ENCODE assay signal across 1 cellular context in the genomic region with DNA sequence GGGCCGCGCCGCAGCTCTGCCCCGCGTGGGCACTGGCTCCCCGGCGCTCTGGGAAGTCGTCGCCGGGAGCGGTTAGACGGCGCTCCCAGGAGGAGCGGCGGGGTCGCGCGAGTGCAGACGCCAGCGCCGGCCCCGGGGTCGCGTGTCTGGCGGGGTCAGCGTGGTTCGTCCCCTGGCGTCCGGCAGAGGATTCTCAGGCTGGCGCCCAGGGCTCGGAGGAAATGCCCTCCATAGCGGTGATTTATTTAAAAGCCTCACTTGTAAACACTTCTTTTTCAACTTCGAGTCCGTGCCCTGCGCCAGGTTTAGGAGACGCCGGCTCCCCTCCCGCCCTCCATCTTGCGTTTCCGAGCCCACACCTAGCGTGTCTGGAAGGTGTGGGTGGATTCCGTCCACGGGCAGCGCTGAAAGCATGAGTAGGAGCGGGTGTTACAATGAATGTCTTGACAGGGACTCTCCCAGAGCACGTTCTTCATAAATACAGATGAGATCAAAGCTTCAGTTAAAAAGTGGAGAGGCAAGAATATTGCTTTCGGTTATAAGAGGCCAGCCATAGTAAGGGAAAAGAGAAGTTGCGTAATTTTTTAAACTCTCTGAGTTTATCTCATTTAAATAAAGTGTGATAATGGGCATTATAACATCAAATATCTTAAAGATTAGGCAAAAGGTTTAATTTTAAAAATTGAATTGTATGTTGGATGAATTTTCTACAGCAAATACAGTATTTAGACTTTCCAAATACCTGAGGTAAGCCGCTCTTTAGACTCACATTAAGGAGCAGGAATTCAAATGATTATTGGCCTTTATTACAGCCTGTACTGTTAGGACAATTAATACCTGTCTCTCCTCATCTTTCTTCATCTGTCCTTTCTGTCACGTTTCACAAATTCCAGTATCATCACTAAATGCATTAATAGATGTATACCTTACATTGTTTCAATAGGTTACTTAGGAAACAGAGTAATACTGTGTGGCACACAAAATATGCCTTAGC.
TF ChIP-seq lines count a peak whose summit lies in the region.

No MANE protein-coding gene starts in this region.

TF ChIP-seq in K562, 482 proteins besides CTCF, POLR2A, EP300 and RAD21 (continued from another document and continues in another):
- TF ChIP-seq MXD1 (CRISPR knock-in tag; IDR thresholded peaks at IDR 0.05; ENCODE audit: borderline replicate concordance, poor library complexity, severe bottlenecking), result no peak
- TF ChIP-seq DACH1 (IDR thresholded peaks at IDR 0.05; ENCODE audit: partially characterized antibody), result no peak
- no peak for TF ChIP-seq CHD4 (IDR thresholded peaks at IDR 0.05; ENCODE audit: insufficient read depth, insufficient replicate concordance, low read depth, low read length, poor library complexity, severe bottlenecking)
- TF ChIP-seq HDAC1 (IDR thresholded peaks at IDR 0.05), result peak in 1 of 2 experiments; percentile 58; a peak in 1 of 4 replicates
- no peak for TF ChIP-seq KHSRP (IDR thresholded peaks at IDR 0.05)
- TF ChIP-seq ZNF592 (IDR thresholded peaks at IDR 0.05), result no peak
- no peak for TF ChIP-seq ZNF398 (CRISPR knock-in tag; IDR thresholded peaks at IDR 0.05)
- TF ChIP-seq, protein P1, sequence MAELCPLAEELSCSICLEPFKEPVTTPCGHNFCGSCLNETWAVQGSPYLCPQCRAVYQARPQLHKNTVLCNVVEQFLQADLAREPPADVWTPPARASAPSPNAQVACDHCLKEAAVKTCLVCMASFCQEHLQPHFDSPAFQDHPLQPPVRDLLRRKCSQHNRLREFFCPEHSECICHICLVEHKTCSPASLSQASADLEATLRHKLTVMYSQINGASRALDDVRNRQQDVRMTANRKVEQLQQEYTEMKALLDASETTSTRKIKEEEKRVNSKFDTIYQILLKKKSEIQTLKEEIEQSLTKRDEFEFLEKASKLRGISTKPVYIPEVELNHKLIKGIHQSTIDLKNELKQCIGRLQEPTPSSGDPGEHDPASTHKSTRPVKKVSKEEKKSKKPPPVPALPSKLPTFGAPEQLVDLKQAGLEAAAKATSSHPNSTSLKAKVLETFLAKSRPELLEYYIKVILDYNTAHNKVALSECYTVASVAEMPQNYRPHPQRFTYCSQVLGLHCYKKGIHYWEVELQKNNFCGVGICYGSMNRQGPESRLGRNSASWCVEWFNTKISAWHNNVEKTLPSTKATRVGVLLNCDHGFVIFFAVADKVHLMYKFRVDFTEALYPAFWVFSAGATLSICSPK (IDR thresholded peaks at IDR 0.05; ENCODE audit: borderline replicate concordance), result no peak
- no peak for TF ChIP-seq CBFA2T2 (conservative IDR thresholded peaks at IDR 0.05)
- TF ChIP-seq FOXA1 (IDR thresholded peaks at IDR 0.05; ENCODE audit: borderline replicate concordance), result no peak
- TF ChIP-seq ZNF277 (CRISPR knock-in tag; IDR thresholded peaks at IDR 0.05; ENCODE audit: borderline replicate concordance), result no peak
- TF ChIP-seq NUFIP1 (IDR thresholded peaks at IDR 0.05; ENCODE audit: partially characterized antibody), result no peak
- no peak for TF ChIP-seq ATF1 (CRISPR knock-in tag; IDR thresholded peaks at IDR 0.05)
- peak; percentile 31; the same call in 1 of the 2 replicates for TF ChIP-seq ATF1 (tag; IDR thresholded peaks at IDR 0.05)
- TF ChIP-seq RNF2 (IDR thresholded peaks at IDR 0.05), result no peak
- no peak for TF ChIP-seq SP1 (CRISPR knock-in tag; IDR thresholded peaks at IDR 0.05)
- TF ChIP-seq, protein P2, sequence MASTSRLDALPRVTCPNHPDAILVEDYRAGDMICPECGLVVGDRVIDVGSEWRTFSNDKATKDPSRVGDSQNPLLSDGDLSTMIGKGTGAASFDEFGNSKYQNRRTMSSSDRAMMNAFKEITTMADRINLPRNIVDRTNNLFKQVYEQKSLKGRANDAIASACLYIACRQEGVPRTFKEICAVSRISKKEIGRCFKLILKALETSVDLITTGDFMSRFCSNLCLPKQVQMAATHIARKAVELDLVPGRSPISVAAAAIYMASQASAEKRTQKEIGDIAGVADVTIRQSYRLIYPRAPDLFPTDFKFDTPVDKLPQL (IDR thresholded peaks at IDR 0.05; ENCODE audit: extremely low read depth, insufficient read length), result no peak
- TF ChIP-seq STAT5B (CRISPR knock-in tag; IDR thresholded peaks at IDR 0.05), result no peak
- TF ChIP-seq PHTF2 (CRISPR knock-in tag; IDR thresholded peaks at IDR 0.05), result no peak
- peak; percentile 37 to 41 for TF ChIP-seq E2F6 (IDR thresholded peaks at IDR 0.05; ENCODE audit: borderline replicate concordance in 1 of 2, extremely low read depth in 1 of 2, insufficient read depth in 1 of 2, insufficient read length in 1 of 2, low read depth in 1 of 2, low read length in 1 of 2, poor library complexity in 1 of 2, severe bottlenecking in 1 of 2)
- TF ChIP-seq ZNF655 (CRISPR knock-in tag; IDR thresholded peaks at IDR 0.05), result no peak
- TF ChIP-seq, protein P3, sequence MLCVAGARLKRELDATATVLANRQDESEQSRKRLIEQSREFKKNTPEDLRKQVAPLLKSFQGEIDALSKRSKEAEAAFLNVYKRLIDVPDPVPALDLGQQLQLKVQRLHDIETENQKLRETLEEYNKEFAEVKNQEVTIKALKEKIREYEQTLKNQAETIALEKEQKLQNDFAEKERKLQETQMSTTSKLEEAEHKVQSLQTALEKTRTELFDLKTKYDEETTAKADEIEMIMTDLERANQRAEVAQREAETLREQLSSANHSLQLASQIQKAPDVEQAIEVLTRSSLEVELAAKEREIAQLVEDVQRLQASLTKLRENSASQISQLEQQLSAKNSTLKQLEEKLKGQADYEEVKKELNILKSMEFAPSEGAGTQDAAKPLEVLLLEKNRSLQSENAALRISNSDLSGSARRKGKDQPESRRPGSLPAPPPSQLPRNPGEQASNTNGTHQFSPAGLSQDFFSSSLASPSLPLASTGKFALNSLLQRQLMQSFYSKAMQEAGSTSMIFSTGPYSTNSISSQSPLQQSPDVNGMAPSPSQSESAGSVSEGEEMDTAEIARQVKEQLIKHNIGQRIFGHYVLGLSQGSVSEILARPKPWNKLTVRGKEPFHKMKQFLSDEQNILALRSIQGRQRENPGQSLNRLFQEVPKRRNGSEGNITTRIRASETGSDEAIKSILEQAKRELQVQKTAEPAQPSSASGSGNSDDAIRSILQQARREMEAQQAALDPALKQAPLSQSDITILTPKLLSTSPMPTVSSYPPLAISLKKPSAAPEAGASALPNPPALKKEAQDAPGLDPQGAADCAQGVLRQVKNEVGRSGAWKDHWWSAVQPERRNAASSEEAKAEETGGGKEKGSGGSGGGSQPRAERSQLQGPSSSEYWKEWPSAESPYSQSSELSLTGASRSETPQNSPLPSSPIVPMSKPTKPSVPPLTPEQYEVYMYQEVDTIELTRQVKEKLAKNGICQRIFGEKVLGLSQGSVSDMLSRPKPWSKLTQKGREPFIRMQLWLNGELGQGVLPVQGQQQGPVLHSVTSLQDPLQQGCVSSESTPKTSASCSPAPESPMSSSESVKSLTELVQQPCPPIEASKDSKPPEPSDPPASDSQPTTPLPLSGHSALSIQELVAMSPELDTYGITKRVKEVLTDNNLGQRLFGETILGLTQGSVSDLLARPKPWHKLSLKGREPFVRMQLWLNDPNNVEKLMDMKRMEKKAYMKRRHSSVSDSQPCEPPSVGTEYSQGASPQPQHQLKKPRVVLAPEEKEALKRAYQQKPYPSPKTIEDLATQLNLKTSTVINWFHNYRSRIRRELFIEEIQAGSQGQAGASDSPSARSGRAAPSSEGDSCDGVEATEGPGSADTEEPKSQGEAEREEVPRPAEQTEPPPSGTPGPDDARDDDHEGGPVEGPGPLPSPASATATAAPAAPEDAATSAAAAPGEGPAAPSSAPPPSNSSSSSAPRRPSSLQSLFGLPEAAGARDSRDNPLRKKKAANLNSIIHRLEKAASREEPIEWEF (CRISPR knock-in tag; IDR thresholded peaks at IDR 0.05), result no peak
- no peak for TF ChIP-seq PBX2 (CRISPR knock-in tag; IDR thresholded peaks at IDR 0.05; ENCODE audit: low read depth)
- TF ChIP-seq PBX2 (tag; conservative IDR thresholded peaks at IDR 0.05; ENCODE audit: low read depth), result no peak
- TF ChIP-seq ID3 (CRISPR knock-in tag; IDR thresholded peaks at IDR 0.05), result no peak
- TF ChIP-seq ID3 (tag; IDR thresholded peaks at IDR 0.05), result no peak
